Comparison of ENCODE assay signal across 1 cellular context in genomic region chr7:75092892-75093249, GRCh38.
TF ChIP-seq lines count a peak whose summit lies in the region.

No MANE protein-coding gene starts in this region.

TF ChIP-seq in IMR-90, 13 proteins besides CTCF, POLR2A, EP300 and RAD21:
- TF ChIP-seq MAZ (IDR thresholded peaks at IDR 0.05; ENCODE audit: borderline replicate concordance, low read depth, low read length) = peak; percentile 28; the same call in 1 of the 2 replicates
TF ChIP-seq in IMR-90: peak in this region for 1; not testable (repeated sequence) for 12.
